In genomic region chr2:98479959-98480524, GRCh38 we compare ENCODE assay signal across 8 cellular contexts. TPM values are rescaled to one million over a fixed set of nuclear protein-coding genes. Genes with fewer than 3 reads are reported as not detected.
DNase-seq lines count a peak whose midpoint lies in the region; TF ChIP-seq lines count a peak whose summit lies in the region.

No MANE protein-coding gene starts in this region.

- H4K8ac ChIP-seq in neuronal stem cell (ENCODE audit: low read depth, low read length) = no peak overlapping the region

- H3K14ac ChIP-seq in neuronal stem cell (ENCODE audit: low read length) = no peak overlapping the region

- H3K9me3 Mint-ChIP-seq in MCF 10A (ENCODE audit: unreplicated experiment) = no peaks in the 10 kb centered on the region

- H3K27me3 ChIP-seq in breast epithelium (no peaks in the 10 kb centered on the region), neuronal stem cell (ENCODE audit: control insufficient read depth in 3 of 3, insufficient read depth in 3 of 3, low read depth in 1 of 3, low read length in 3 of 3) (no peaks in the 10 kb centered on the region)
- H3K27me3 ChIP-seq in effector memory CD4-positive, alpha-beta T cell (replicated peaks; ENCODE audit: control insufficient read depth, insufficient read depth, low read length, poor library complexity, severe bottlenecking) = no peaks in the 10 kb centered on the region

- no peaks in the 10 kb centered on the region for H3K9me3 ChIP-seq in breast epithelium
- H3K9me3 ChIP-seq in effector memory CD4-positive, alpha-beta T cell (ENCODE audit: control insufficient read depth, low read length) = no peaks in the 10 kb centered on the region
- H3K9me3 ChIP-seq in neuronal stem cell (replicated peaks in 1 of 2; ENCODE audit: control insufficient read depth in 2 of 2, insufficient read depth in 1 of 2, low read depth in 1 of 2, low read length in 2 of 2) = no peaks in the 10 kb centered on the region

- no peak overlapping the region for H3K23ac ChIP-seq in neuronal stem cell (ENCODE audit: low read depth, low read length, poor library complexity)

- H3K4me1 ChIP-seq in breast epithelium (peaks cover 3 to 14% of the 10 kb centered on the region in 2 donors), neuronal stem cell (ENCODE audit: control insufficient read depth in 2 of 2, insufficient read depth in 1 of 2, low read depth in 1 of 2, low read length in 2 of 2) (peaks cover 4 to 7% of the 10 kb centered on the region in 2 donors)
- peaks cover 92% of the 10 kb centered on the region for H3K4me1 ChIP-seq in effector memory CD4-positive, alpha-beta T cell (ENCODE audit: control insufficient read depth, insufficient read depth, low read length, poor library complexity, severe bottlenecking)

- peak overlapping the region in 1 of 2 donors; percentile 13 for H3K27ac ChIP-seq in breast epithelium
- H3K27ac ChIP-seq in effector memory CD4-positive, alpha-beta T cell (ENCODE audit: insufficient read depth, low read length, poor library complexity, severe bottlenecking) = peak overlapping the region; percentile 70
- no peak overlapping the region for H3K27ac ChIP-seq in neuronal stem cell (replicated peaks; ENCODE audit: low read length)

- H4K91ac ChIP-seq in neuronal stem cell (ENCODE audit: low read depth, low read length, poor library complexity) = no peak overlapping the region

- no peak for TF ChIP-seq POLR2A in breast epithelium (IDR thresholded peaks at IDR 0.05)

- H2AFZ ChIP-seq in neuronal stem cell (ENCODE audit: low read length) = no peak overlapping the region

- no CpG with 5 or more reads among the region's 4 CpGs for WGBS in neuronal stem cell (ENCODE audit: extremely low coverage in 2 of 2, insufficient read length in 2 of 2, insufficient replicate concordance in 1 of 2), 2 donors

- no peak overlapping the region for H2AK5ac ChIP-seq in neuronal stem cell (ENCODE audit: low read depth, low read length)

- no peak overlapping the region for H3K4ac ChIP-seq in neuronal stem cell (ENCODE audit: low read length)

- H2BK5ac ChIP-seq in neuronal stem cell (ENCODE audit: low read length) = no peak overlapping the region

- intact Hi-C loops in MCF 10A (cut with micrococcal nuclease) (loop anchor here (2.0 kb wide), 1 partner anchor 67 kb away; no protein-coding TSS in a partner anchor), breast epithelium (cut with DNase I; ENCODE audit: low total_unique reads) (loop anchor here (10.0 kb wide), 1 partner anchor 835 kb away; the partner anchor contains the start of gene COX5B)

- no peak overlapping the region for H2BK120ac ChIP-seq in neuronal stem cell (ENCODE audit: low read depth, low read length)

- no peak overlapping the region for H2BK12ac ChIP-seq in neuronal stem cell (ENCODE audit: low read length)

- peak overlapping the region; percentile 29 for H3K18ac ChIP-seq in neuronal stem cell (ENCODE audit: low read length)

- H3K36me3 ChIP-seq in breast epithelium (no peaks in the 10 kb centered on the region), neuronal stem cell (replicated peaks in 1 of 2; ENCODE audit: control insufficient read depth in 2 of 2, insufficient read depth in 2 of 2, low read length in 2 of 2) (no peaks in the 10 kb centered on the region)
- H3K36me3 ChIP-seq in effector memory CD4-positive, alpha-beta T cell (ENCODE audit: control insufficient read depth, insufficient read depth, low read length) = no peaks in the 10 kb centered on the region

- H3K4me1 Mint-ChIP-seq in MCF 10A (ENCODE audit: insufficient read depth, unreplicated experiment) = peaks cover 36% of the 10 kb centered on the region

- POLR2A ChIA-PET in MCF 10A (lab: Yijun Ruan, JAX) (interaction anchor here (0.6 to 1.5 kb wide), 6 partner anchors 9 to 700 kb away, joined by 3 to 6 read pairs (median 4); no protein-coding TSS in a partner anchor), HEK293T (lab: Yijun Ruan, JAX) (no interaction called here)

- H3K4me3 ChIP-seq in breast epithelium (no peak overlapping the region), neuronal stem cell (ENCODE audit: low read length in 2 of 2) (no peak overlapping the region)
- peak overlapping the region; percentile 20 for H3K4me3 ChIP-seq in effector memory CD4-positive, alpha-beta T cell (ENCODE audit: insufficient read depth, low read depth, low read length, poor library complexity, severe bottlenecking)

- no peak overlapping the region for H3K4me2 ChIP-seq in neuronal stem cell (ENCODE audit: insufficient read depth, low read length, poor library complexity, severe bottlenecking)

- peaks cover 11% of the 10 kb centered on the region for H3K79me1 ChIP-seq in neuronal stem cell (ENCODE audit: low read depth, low read length)

- H2BK15ac ChIP-seq in neuronal stem cell (ENCODE audit: low read length) = no peak overlapping the region

- BruUV-seq in MCF 10A (replicated peaks; lab: Mats Ljungman, UMichigan) = no TSS peak

- TF ChIP-seq CTCF in MCF 10A (IDR thresholded peaks at IDR 0.05; ENCODE audit: unreplicated experiment) (no peak), breast epithelium (IDR thresholded peaks at IDR 0.05) (no peak)

- no peak overlapping the region for H3K4me3 Mint-ChIP-seq in MCF 10A (ENCODE audit: unreplicated experiment)

- CTCF ChIA-PET in MCF 10A (lab: Yijun Ruan, JAX) = interaction anchor here (0.6 kb wide), 1 partner anchor 87 kb away, joined by 3 read pairs; no protein-coding TSS in a partner anchor
- CTCF ChIA-PET in HEK293T (lab: Yijun Ruan, JAX) = interaction anchor here (2.6 kb wide), 1 partner anchor 8 kb away, joined by 9 read pairs; no protein-coding TSS in a partner anchor

- DNase-seq in MCF 10A (ENCODE audit: unreplicated experiment) (peak; percentile 89), breast epithelium (ENCODE audit: low spot score in 2 of 2) (no peak), HT-29 (ENCODE audit: low spot score) (peak; percentile 62), T-helper 22 cell (ENCODE audit: low read depth) (peak; percentile 69), neuronal stem cell (ENCODE audit: low spot score) (no peak), LoVo (ENCODE audit: low spot score) (no peak), HEK293T (ENCODE audit: extremely low spot score) (no peak)
- peak in 2 of 3 donors; percentile 27 to 55 for DNase-seq in effector memory CD4-positive, alpha-beta T cell

- no peak overlapping the region for H3K9ac ChIP-seq in neuronal stem cell (ENCODE audit: low read depth, low read length, poor library complexity)

- no peaks in the 10 kb centered on the region for H3K27me3 Mint-ChIP-seq in MCF 10A (ENCODE audit: insufficient read depth, unreplicated experiment)

- no peaks in the 10 kb centered on the region for H3K36me3 Mint-ChIP-seq in MCF 10A (ENCODE audit: insufficient read depth, unreplicated experiment)

- H3K27ac Mint-ChIP-seq in MCF 10A (ENCODE audit: low read depth, unreplicated experiment) = peak overlapping the region; percentile 27

TF ChIP-seq in HEK293T, 16 proteins besides CTCF, POLR2A, EP300 and RAD21:
- TF ChIP-seq NFRKB (IDR thresholded peaks at IDR 0.05) = no peak
- no peak for TF ChIP-seq FOXA1 (IDR thresholded peaks at IDR 0.05)
- TF ChIP-seq HDGF (IDR thresholded peaks at IDR 0.05; ENCODE audit: borderline replicate concordance) = no peak

RNA-seq across cellular contexts. Expression of gene INPP4A, which starts 35.4 kb away (rescaled TPM):
- total RNA-seq in MCF 10A (2022) (20.8 and 21.5 TPM in 2 replicates), breast epithelium (10 to 100 TPM; 22.6 to 35.4 (median 25.8) TPM)
- 9.9 and 11.5 TPM in 2 replicates for total RNA-seq in HT-29 (2014; rRNA removed; shearing (Covaris generic))
- polyA plus RNA-seq in neuronal stem cell (2013, experiment 1 of 2) = 13.5 TPM
- 14.5 TPM for polyA plus RNA-seq in neuronal stem cell (2013, experiment 2 of 2)

Comparison
In these comparisons a context has a peak if more than half of its experiments do, and no peak if none do; other contexts are left out.
1. DNase-seq: peak in MCF 10A (single experiment), HT-29 (single experiment), T-helper 22 cell (single experiment) and effector memory CD4-positive, alpha-beta T cell (2 of 3); none in breast epithelium (0 of 2), neuronal stem cell (single experiment), LoVo (single experiment) and HEK293T (single experiment).